Comparison of ENCODE assay signal across 9 cellular contexts in genomic region chr3:122562923-122563716, GRCh38. TPM values are rescaled to one million over a fixed set of nuclear protein-coding genes. Genes with fewer than 3 reads are reported as not detected.
DNase-seq lines count a peak whose midpoint lies in the region; ATAC-seq and TF ChIP-seq lines count a peak whose summit lies in the region.
"Had no signal": no experiment of that assay in that cellular context is flagged by ENCODE, and none has a peak within 500 bp of the region (broad histone marks: within the 10 kb centered on the region; RNA-seq: fewer than 3 reads in every experiment).

No MANE protein-coding gene starts in this region.

- no peak for ATAC-seq in CD4-positive, CD25-positive, alpha-beta regulatory T cell (ENCODE audit: low read depth in 2 of 2)
- no peak for ATAC-seq in effector memory CD8-positive, alpha-beta T cell (replicated peaks)
- ATAC-seq in GM21528 (IDR thresholded peaks at IDR 0.05; ENCODE audit: low FRiP score, unreplicated experiment) (no peak), HG03432 (IDR thresholded peaks at IDR 0.05; ENCODE audit: unreplicated experiment) (no peak)

- peaks cover 27% of the 10 kb centered on the region for H3K36me3 Mint-ChIP-seq in CD4-positive, CD25-positive, alpha-beta regulatory T cell
- peaks cover 52% of the 10 kb centered on the region for H3K36me3 Mint-ChIP-seq in effector memory CD8-positive, alpha-beta T cell (ENCODE audit: insufficient read depth)

- H3K4me1 ChIP-seq in CD4-positive, CD25-positive, alpha-beta regulatory T cell (ENCODE audit: control insufficient read depth, insufficient read depth, low read length, poor library complexity, severe bottlenecking), result peaks cover 51% of the 10 kb centered on the region
- H3K4me1 ChIP-seq in neutrophil (ENCODE audit: control insufficient read depth in 1 of 2, insufficient read depth in 1 of 2, low read depth in 1 of 2, low read length in 1 of 2), result peaks cover 22 to 28% of the 10 kb centered on the region in 2 experiments

- DNase-seq in CD4-positive, CD25-positive, alpha-beta regulatory T cell, result peak in 1 of 3 donors; percentile 16
- no peak for DNase-seq in NB4 (ENCODE audit: low read depth)
- no peak for DNase-seq in effector memory CD8-positive, alpha-beta T cell
- no peak for DNase-seq in HuH-7.5 (ENCODE audit: low spot score)
- no peak for DNase-seq in activated gamma-delta T cell treated with Interleukin-2 at 50 U/mL for 16 hours
- DNase-seq: SHP77 had no signal

- peak overlapping the region; percentile 81 for H3K27ac ChIP-seq in CD4-positive, CD25-positive, alpha-beta regulatory T cell (ENCODE audit: insufficient read depth, low read length, poor library complexity, severe bottlenecking)
- peak overlapping the region; percentile 92 for H3K27ac ChIP-seq in neutrophil

- no peaks in the 10 kb centered on the region for H3K27me3 ChIP-seq in CD4-positive, CD25-positive, alpha-beta regulatory T cell (ENCODE audit: control insufficient read depth, insufficient read depth, low read length)
- no peaks in the 10 kb centered on the region for H3K27me3 ChIP-seq in neutrophil

- H3K4me3 ChIP-seq in CD4-positive, CD25-positive, alpha-beta regulatory T cell (ENCODE audit: low read depth, low read length), result peak overlapping the region; percentile 97
- peak overlapping the region; percentile 63 for H3K4me3 ChIP-seq in NB4 (ENCODE audit: low read depth, low read length)
- peak overlapping the region; percentile 92 to 93 for H3K4me3 ChIP-seq in neutrophil (ENCODE audit: low read depth in 1 of 2, low read length in 1 of 2)

- no peaks in the 10 kb centered on the region for H3K9me3 ChIP-seq in CD4-positive, CD25-positive, alpha-beta regulatory T cell (ENCODE audit: control insufficient read depth in 2 of 2, low read length in 2 of 2)
- H3K9me3 ChIP-seq in neutrophil, result no peaks in the 10 kb centered on the region

- no peak for TF ChIP-seq POLR2A in NB4 (IDR thresholded peaks at IDR 0.05; ENCODE audit: extremely low read depth, insufficient read length)

- H3K36me3 ChIP-seq in CD4-positive, CD25-positive, alpha-beta regulatory T cell (ENCODE audit: control insufficient read depth, insufficient read depth, low read length), result peaks cover 36% of the 10 kb centered on the region
- H3K36me3 ChIP-seq in neutrophil, result peaks cover 46% of the 10 kb centered on the region

- H3K27me3 Mint-ChIP-seq in CD4-positive, CD25-positive, alpha-beta regulatory T cell, result no peaks in the 10 kb centered on the region
- no peaks in the 10 kb centered on the region for H3K27me3 Mint-ChIP-seq in effector memory CD8-positive, alpha-beta T cell

- TF ChIP-seq CTCF in NB4 (IDR thresholded peaks at IDR 0.05; ENCODE audit: low read depth, low read length) (no peak), neutrophil (IDR thresholded peaks at IDR 0.05) (no peak)

- peak overlapping the region; percentile 91 to 99 (median 95) for H3K27ac Mint-ChIP-seq in CD4-positive, CD25-positive, alpha-beta regulatory T cell
- H3K27ac Mint-ChIP-seq in effector memory CD8-positive, alpha-beta T cell, result peak overlapping the region; percentile 97 to 98

- H3K9me3 Mint-ChIP-seq in CD4-positive, CD25-positive, alpha-beta regulatory T cell, result no peaks in the 10 kb centered on the region
- H3K9me3 Mint-ChIP-seq in effector memory CD8-positive, alpha-beta T cell, result no peaks in the 10 kb centered on the region

- H3K4me1 Mint-ChIP-seq in CD4-positive, CD25-positive, alpha-beta regulatory T cell, result peaks cover 27 to 70% (median 59%) of the 10 kb centered on the region in 4 donors
- H3K4me1 Mint-ChIP-seq in effector memory CD8-positive, alpha-beta T cell (ENCODE audit: low read depth in 2 of 2), result peaks cover 52 to 65% of the 10 kb centered on the region in 2 donors

- peak overlapping the region; percentile 89 to 99 (median 98) for H3K4me3 Mint-ChIP-seq in CD4-positive, CD25-positive, alpha-beta regulatory T cell
- H3K4me3 Mint-ChIP-seq in effector memory CD8-positive, alpha-beta T cell, result peak overlapping the region; percentile 92 to 93

RNA-seq across cellular contexts. Expression of gene PARP9, which starts 1.0 kb away (rescaled TPM):
- 47.6 TPM for total RNA-seq in CD4-positive, CD25-positive, alpha-beta regulatory T cell
- polyA plus RNA-seq in CD4-positive, CD25-positive, alpha-beta regulatory T cell, result 10 to 100 TPM; 24.2 to 41.9 (median 37.5) TPM

RNA-seq across cellular contexts. Expression of gene DTX3L, which starts 1.0 kb away (rescaled TPM):
- 48.0 TPM for total RNA-seq in CD4-positive, CD25-positive, alpha-beta regulatory T cell
- polyA plus RNA-seq in CD4-positive, CD25-positive, alpha-beta regulatory T cell, result 10 to 100 TPM; 25.9 to 32.8 (median 29.2) TPM

RNA-seq across cellular contexts. Expression of gene PARP15, which starts 14.3 kb away (rescaled TPM):
- 87.0 TPM for total RNA-seq in CD4-positive, CD25-positive, alpha-beta regulatory T cell
- 10 to 100 TPM in 1 of 4 donors, 1 to 10 TPM in 3; 5.2 to 10.7 (median 7.6) TPM for polyA plus RNA-seq in CD4-positive, CD25-positive, alpha-beta regulatory T cell

RNA-seq across cellular contexts. Expression of gene KPNA1, which starts 48.4 kb away (rescaled TPM):
- total RNA-seq in CD4-positive, CD25-positive, alpha-beta regulatory T cell, result 57.8 TPM
- polyA plus RNA-seq in CD4-positive, CD25-positive, alpha-beta regulatory T cell, result 10 to 100 TPM; 41.4 to 50.0 (median 43.8) TPM
